Comparison of ENCODE assay signal across 19 cellular contexts in the genomic region with DNA sequence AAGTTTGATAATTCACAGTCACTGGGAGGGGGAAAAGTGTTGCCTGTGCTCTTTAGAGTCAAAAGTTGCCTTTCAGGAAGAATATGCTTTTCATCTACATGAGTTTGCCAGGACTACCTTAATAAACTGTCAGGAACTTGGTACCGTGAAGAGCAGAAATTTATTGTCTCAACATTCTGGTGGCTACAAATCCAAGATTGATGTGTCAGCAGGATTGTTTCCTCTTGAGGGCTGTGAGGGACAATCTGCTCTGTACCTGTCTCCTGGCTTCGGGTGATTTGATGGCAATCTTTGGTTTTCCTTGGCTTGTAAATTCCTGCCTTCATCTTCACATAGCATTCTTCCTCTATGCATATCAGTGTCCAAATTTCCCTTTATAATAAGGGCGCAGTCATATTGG.
"Had no signal": no experiment of that assay in that cellular context is flagged by ENCODE, and none has a peak within 500 bp of the region (broad histone marks: within the 10 kb centered on the region; RNA-seq: fewer than 3 reads in every experiment).

No MANE protein-coding gene starts in this region.

- H3K9me3 ChIP-seq: heart right ventricle, lower lobe of right lung, ovary, psoas muscle, right atrium auricular region, tibial artery had no signal

- H3K27me3 ChIP-seq: heart right ventricle, ovary, right atrium auricular region, tibial artery had no signal

- ATAC-seq: heart right ventricle; left lobe of liver; lower lobe of right lung; naive thymus-derived CD4-positive, alpha-beta T cell; psoas muscle had no signal

- H3K36me3 ChIP-seq: heart right ventricle, lower lobe of right lung, ovary, right atrium auricular region, tibial artery had no signal

- H3K4me1 ChIP-seq: heart right ventricle, lower lobe of right lung, psoas muscle, right atrium auricular region, tibial artery had no signal

- H3K4me3 ChIP-seq: coronary artery, heart right ventricle, lower lobe of right lung, ovary, psoas muscle, right atrium auricular region, tibial artery had no signal

- H3K27ac ChIP-seq: coronary artery, epithelial cell of prostate, heart right ventricle, lower lobe of right lung, ovary, psoas muscle, right atrium auricular region, tibial artery had no signal

- DNase-seq: activated CD4-positive, alpha-beta memory T cell treated with anti-CD3 and anti-CD28 coated beads, Interleukin-2, amount 10 ng/mL, durations not matched to agents 7 days and 5 days; activated CD4-positive, alpha-beta T cell treated with anti-CD3 and anti-CD28 coated beads, Interleukin-2, amount 10 ng/mL, durations not matched to agents 24 days and 14 days; activated effector memory CD4-positive, alpha-beta T cell treated with anti-CD3 and anti-CD28 coated beads, Interleukin-2, amount 50 U/mL, for 16 hours; activated naive CD4-positive, alpha-beta T cell treated with anti-CD3 and anti-CD28 coated beads, Interleukin-2, amount 10 ng/mL, durations not matched to agents 7 days and 5 days; cerebellar nuclear complex; heart right ventricle; islet precursor cell; lower lobe of right lung; mesendoderm; naive thymus-derived CD4-positive, alpha-beta T cell; ovary; psoas muscle; stimulated activated CD4-positive, alpha-beta T cell treated with anti-CD3 and anti-CD28 coated beads, Interleukin-12 subunit alpha, Interleukin-12 subunit beta, amount 100 ng/mL, for 4 hours; T-helper 2 cell; tibial artery had no signal
